Comparison of ENCODE assay signal across 8 cellular contexts in genomic region chr1:156130578-156130942, GRCh38. TPM values are rescaled to one million over a fixed set of nuclear protein-coding genes. Genes with fewer than 3 reads are reported as not detected.
A peak's percentile ranks its signal among the peaks of the same experiment; 100 is the strongest.
DNase-seq lines count a peak whose midpoint lies in the region; ATAC-seq and TF ChIP-seq lines count a peak whose summit lies in the region.

No MANE protein-coding gene starts in this region.

- H3K9me3 ChIP-seq in SJSA1 (replicated peaks) (no peaks in the 10 kb centered on the region), fibroblast of lung (ENCODE audit: control insufficient read depth, insufficient read depth, low read depth, low read length) (no peaks in the 10 kb centered on the region), trophoblast cell (ENCODE audit: insufficient read depth, low read depth, low read length) (peaks cover 3% of the 10 kb centered on the region), A673 (ENCODE audit: low read depth, low read length, poor library complexity, severe bottlenecking) (no peaks in the 10 kb centered on the region)

- TF ChIP-seq CTCF in 22Rv1 (IDR thresholded peaks at IDR 0.05) = peak; percentile 49
- TF ChIP-seq CTCF in fibroblast of lung (conservative IDR thresholded peaks at IDR 0.05 in 1 of 2, IDR thresholded peaks at IDR 0.05 in 1 of 2; ENCODE audit: low read depth in 1 of 2, low read length in 2 of 2) = no peak
- no peak for TF ChIP-seq CTCF in A673 (conservative IDR thresholded peaks at IDR 0.05; ENCODE audit: low read depth, low read length)

- peak overlapping the region; percentile 37 for H2BK12ac ChIP-seq in trophoblast cell (ENCODE audit: low read length)

- POLR2A ChIA-PET in A673 (lab: Charles Lee; ENCODE audit: low non-redundant PET) = no interaction called here

- H3K18ac ChIP-seq in trophoblast cell (ENCODE audit: low read length) = peak overlapping the region; percentile 52

- WGBS in trophoblast cell (ENCODE audit: extremely low coverage, insufficient coverage, insufficient read length) = no CpG with 5 or more reads among the region's 6 CpGs

- CTCF ChIA-PET in A673 (lab: Charles Lee) = interaction anchor here (0.7 to 6.6 kb wide), 6 partner anchors 12 to 196 kb away, joined by 3 to 56 read pairs (median 5); partner anchors contain the start of gene KHDC4

- peaks cover 52% of the 10 kb centered on the region for H3K4me1 ChIP-seq in SJSA1 (replicated peaks)
- peaks cover 35% of the 10 kb centered on the region for H3K4me1 ChIP-seq in fibroblast of lung (ENCODE audit: control insufficient read depth, extremely low read depth, insufficient read depth, low read length)
- peaks cover 41 to 44% of the 10 kb centered on the region in 2 experiments for H3K4me1 ChIP-seq in trophoblast cell (ENCODE audit: control insufficient read depth in 1 of 2, insufficient read depth in 2 of 2, low read length in 2 of 2)
- peaks cover 41% of the 10 kb centered on the region for H3K4me1 ChIP-seq in A673 (ENCODE audit: insufficient read depth, low read length, poor library complexity, severe bottlenecking)

- peak overlapping the region; percentile 19 for H2BK5ac ChIP-seq in trophoblast cell (ENCODE audit: low read depth, low read length, poor library complexity)

- H2BK120ac ChIP-seq in trophoblast cell (ENCODE audit: insufficient read depth, low read length, poor library complexity) = peak overlapping the region; percentile 4

- peaks cover 34% of the 10 kb centered on the region for H3K79me1 ChIP-seq in trophoblast cell (ENCODE audit: low read length)

- intact Hi-C loops in A673 (cut with micrococcal nuclease; ENCODE audit: unreplicated experiment) = loop anchor here (1.0 to 10.0 kb wide), 3 partner anchors 40 to 192 kb away; partner anchors contain the start of gene SSR2

- H3K79me2 ChIP-seq in fibroblast of lung (ENCODE audit: control insufficient read depth, insufficient read depth, low read length) (peaks cover 87% of the 10 kb centered on the region), trophoblast cell (ENCODE audit: control insufficient read depth, insufficient read depth, low read length, poor library complexity) (peaks cover 19% of the 10 kb centered on the region)

- peak overlapping the region; percentile 41 for H3K14ac ChIP-seq in trophoblast cell (ENCODE audit: low read length)

- ATAC-seq in GM21367 (IDR thresholded peaks at IDR 0.05; ENCODE audit: unreplicated experiment) = no peak

- peak overlapping the region; percentile 17 for H2AK5ac ChIP-seq in trophoblast cell (ENCODE audit: low read length)

- no peak overlapping the region for H2AFZ ChIP-seq in fibroblast of lung (ENCODE audit: low read length)
- H2AFZ ChIP-seq in trophoblast cell (ENCODE audit: insufficient read depth, low read length, poor library complexity) = no peak overlapping the region

- peak overlapping the region; percentile 67 for H4K91ac ChIP-seq in trophoblast cell (ENCODE audit: low read depth, low read length)

- H4K20me1 ChIP-seq in fibroblast of lung (ENCODE audit: control insufficient read depth, extremely low read depth, insufficient read depth, low read length) = peaks cover 2% of the 10 kb centered on the region

- H3K36me3 ChIP-seq in SJSA1 = peaks cover 84% of the 10 kb centered on the region
- H3K36me3 ChIP-seq in fibroblast of lung (ENCODE audit: control insufficient read depth, insufficient read depth, low read length) = peaks cover 30% of the 10 kb centered on the region
- H3K36me3 ChIP-seq in trophoblast cell (ENCODE audit: control insufficient read depth in 1 of 2, insufficient read depth in 2 of 2, low read length in 2 of 2) = peaks cover 47 to 48% of the 10 kb centered on the region in 2 experiments
- H3K36me3 ChIP-seq in A673 (ENCODE audit: insufficient read depth, low read length, poor library complexity, severe bottlenecking) = peaks cover 44% of the 10 kb centered on the region

- DNase-seq in SJSA1 (ENCODE audit: low read depth in 1 of 2, low spot score in 2 of 2) (no peak), fibroblast of lung (ENCODE audit: low read depth in 2 of 2) (no peak), trophoblast cell (no peak), A673 (ENCODE audit: low spot score) (no peak), kidney tubule cell (ENCODE audit: low spot score) (no peak), NAMALWA (ENCODE audit: low spot score) (no peak)

- H3K4me3 ChIP-seq in SJSA1 (no peak overlapping the region), fibroblast of lung (replicated peaks in 1 of 4; ENCODE audit: control extremely low read depth in 1 of 4, insufficient read depth in 1 of 4, low read depth in 3 of 4, low read length in 4 of 4) (no peak overlapping the region), trophoblast cell (ENCODE audit: low read depth, low read length) (no peak overlapping the region), A673 (ENCODE audit: low read depth, low read length, poor library complexity, severe bottlenecking) (no peak overlapping the region)

- peak overlapping the region; percentile 25 for H4K8ac ChIP-seq in trophoblast cell (ENCODE audit: low read depth, low read length)

- peak overlapping the region; percentile 37; the same call in 1 of the 2 replicates for H3K27ac ChIP-seq in 22Rv1
- peak overlapping the region; percentile 32; the same call in 1 of the 2 replicates for H3K27ac ChIP-seq in SJSA1
- peak overlapping the region; percentile 99 for H3K27ac ChIP-seq in fibroblast of lung (ENCODE audit: insufficient read depth, low read length)
- peak overlapping the region; percentile 7 for H3K27ac ChIP-seq in trophoblast cell (ENCODE audit: low read depth, low read length)
- no peak overlapping the region for H3K27ac ChIP-seq in A673 (ENCODE audit: low read depth, low read length, poor library complexity, severe bottlenecking)

- peak overlapping the region; percentile 6 for H4K12ac ChIP-seq in trophoblast cell (ENCODE audit: low read depth, low read length)

- H3K27me3 ChIP-seq in SJSA1 (replicated peaks) (no peaks in the 10 kb centered on the region), fibroblast of lung (ENCODE audit: control insufficient read depth, insufficient read depth, low read length) (no peaks in the 10 kb centered on the region), trophoblast cell (ENCODE audit: insufficient read depth, low read length) (no peaks in the 10 kb centered on the region), A673 (replicated peaks; ENCODE audit: insufficient read depth, low read depth, low read length, poor library complexity) (no peaks in the 10 kb centered on the region)

- H3K23ac ChIP-seq in trophoblast cell (ENCODE audit: low read length) = no peak overlapping the region

- BruUV-seq in A673 (replicated peaks; lab: Mats Ljungman, UMichigan) = no TSS peak

- peak overlapping the region; percentile 23 for H3K4ac ChIP-seq in trophoblast cell (ENCODE audit: low read depth, low read length)

- H3K4me2 ChIP-seq in fibroblast of lung (ENCODE audit: extremely low read depth, insufficient read depth, low read length) (no peak overlapping the region), trophoblast cell (ENCODE audit: low read length) (no peak overlapping the region)

- H3K9ac ChIP-seq in fibroblast of lung (ENCODE audit: insufficient read depth, low read length) = peak overlapping the region; percentile 54
- H3K9ac ChIP-seq in trophoblast cell (ENCODE audit: low read length) = peak overlapping the region; percentile 4

RNA-seq across cellular contexts. Expression of gene LMNA, which starts 16.0 kb away (rescaled TPM):
- 944 and 992 TPM in 2 replicates for total RNA-seq in SJSA1 (2014; rRNA removed; shearing (Covaris generic))
- total RNA-seq in fibroblast of lung (780 and 1,150 TPM in 2 replicates), A673 (2021) (204 and 225 TPM in 2 replicates)
- polyA plus RNA-seq in fibroblast of lung = 613 and 813 TPM in 2 replicates
- polyA plus RNA-seq in fibroblast of lung (2012) = 891 and 1,369 TPM in 2 replicates
- polyA minus RNA-seq in fibroblast of lung (ENCODE audit: low replicate concordance) = 720 and 826 TPM in 2 replicates
- 414 and 457 TPM in 2 replicates for polyA plus RNA-seq in trophoblast cell (2013)

RNA-seq across cellular contexts. Expression of gene SEMA4A, which starts 22.8 kb away (rescaled TPM):
- 0.16 and 1.8 TPM in 2 replicates for total RNA-seq in SJSA1 (2014; rRNA removed; shearing (Covaris generic))
- total RNA-seq in fibroblast of lung (0.77 and 0.99 TPM in 2 replicates), A673 (2021) (0.77 and 0.92 TPM in 2 replicates)
- polyA plus RNA-seq in fibroblast of lung = 0.24 and 0.27 TPM in 2 replicates
- polyA plus RNA-seq in fibroblast of lung (2012) = 0.28 and 0.44 TPM in 2 replicates
- 0.27 and 1.8 TPM in 2 replicates for polyA minus RNA-seq in fibroblast of lung (ENCODE audit: low replicate concordance)
- 0.47 and 0.83 TPM in 2 replicates for polyA plus RNA-seq in trophoblast cell (2013)

RNA-seq across cellular contexts. Expression of gene MEX3A, which starts 48.3 kb away (rescaled TPM):
- total RNA-seq in SJSA1 (2014; rRNA removed; shearing (Covaris generic)) = 0.13 and 1.1 TPM in 2 replicates
- total RNA-seq in fibroblast of lung (1.5 and 1.7 TPM in 2 replicates), A673 (2021) (90.0 and 92.5 TPM in 2 replicates)
- 0.96 and 2.1 TPM in 2 replicates for polyA plus RNA-seq in fibroblast of lung
- 0.94 and 2.9 TPM in 2 replicates for polyA plus RNA-seq in fibroblast of lung (2012)
- 2.4 and 3.9 TPM in 2 replicates for polyA minus RNA-seq in fibroblast of lung (ENCODE audit: low replicate concordance)
- 38.9 and 40.4 TPM in 2 replicates for polyA plus RNA-seq in trophoblast cell (2013)

Comparison
In these comparisons a context has a peak if more than half of its experiments do, and no peak if none do; other contexts are left out.
1. RNA of gene MEX3A, which starts 48.3 kb away (total RNA-seq): 90.0 to 92.5 TPM in A673; 1.5 to 1.7 TPM in fibroblast of lung and 0.13 to 1.1 TPM in SJSA1; every median in the first group is over 10 times any median in the second.